Comparison of ENCODE assay signal across 31 cellular contexts in the genomic region with DNA sequence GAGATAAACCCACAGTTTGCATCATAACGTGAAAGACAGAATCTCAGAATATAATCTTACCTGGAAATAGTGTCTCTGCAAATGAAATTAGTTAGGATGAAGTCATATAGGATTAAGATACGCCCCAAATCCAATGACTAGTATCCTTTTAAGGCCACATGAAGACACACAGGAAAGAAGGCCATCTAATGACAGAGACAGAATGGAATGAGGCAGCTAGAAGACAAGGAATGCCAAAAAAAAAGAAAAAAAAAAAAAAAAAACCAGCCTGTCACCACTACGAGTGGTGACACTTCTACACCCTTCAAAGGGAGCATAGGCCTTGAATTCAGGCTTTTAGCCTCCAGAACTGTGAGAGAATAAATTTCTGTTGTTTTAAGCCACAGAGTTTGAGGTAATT.
"Had no signal": no experiment of that assay in that cellular context is flagged by ENCODE, and none has a peak within 500 bp of the region (broad histone marks: within the 10 kb centered on the region; RNA-seq: fewer than 3 reads in every experiment).

No MANE protein-coding gene starts in this region.

- H3K9me3 ChIP-seq: ascending aorta, body of pancreas, SJSA1 had no signal

- H3K27ac ChIP-seq: ascending aorta, body of pancreas, SJSA1 had no signal

- H3K4me1 ChIP-seq: SJSA1 had no signal

- H3K27ac Mint-ChIP-seq: activated CD4-positive, alpha-beta T cell treated with anti-CD3 and anti-CD28 coated beads, Interleukin-2, amount 10 ng/mL, durations not matched to agents 24 days and 14 days; activated CD8-positive, alpha-beta memory T cell treated with anti-CD3 and anti-CD28 coated beads, Interleukin-2, amount 10 ng/mL, durations not matched to agents 7 days and 5 days; activated naive CD4-positive, alpha-beta T cell treated with anti-CD3 and anti-CD28 coated beads, Interleukin-2, amount 50 U/mL, for 72 hours; activated naive CD8-positive, alpha-beta T cell treated with anti-CD3 and anti-CD28 coated beads, Interleukin-2, amount 50 U/mL, for 24 hours; activated T-cell treated with anti-CD3 and anti-CD28 coated beads, Interleukin-2, amount 50 U/mL, for 24 hours; activated T-helper 1 cell treated with anti-CD3 and anti-CD28 coated beads, Interleukin-12 subunit alpha, Interleukin-12 subunit beta, Interleukin-2, Interleukin-4 antibody, amounts not matched to agents 30 ng/mL and 10 ng/mL and 1 ng/mL, durations not matched to agents 14 hours and 24 hours and 36 hours; T-helper 1 cell treated with Interleukin-12 subunit alpha and Interleukin-12 subunit beta and Interleukin-4 antibody, amounts not matched to agents 30 μg/mL and 1 μg/mL, for 36 hours; WTC11 had no signal

- H3K4me1 Mint-ChIP-seq: activated CD4-positive, alpha-beta T cell treated with anti-CD3 and anti-CD28 coated beads, Interleukin-2, amount 10 ng/mL, durations not matched to agents 24 days and 14 days; activated naive CD8-positive, alpha-beta T cell treated with anti-CD3 and anti-CD28 coated beads, Interleukin-2, amount 50 U/mL, for 24 hours had no signal

- H3K36me3 ChIP-seq: ascending aorta, SJSA1 had no signal

- H3K27me3 ChIP-seq: ascending aorta, body of pancreas, SJSA1 had no signal

- ATAC-seq: activated CD8-positive, alpha-beta memory T cell treated with anti-CD3 and anti-CD28 coated beads, Interleukin-2, amount 10 ng/mL, durations not matched to agents 7 days and 5 days; activated naive CD4-positive, alpha-beta T cell treated with anti-CD3 and anti-CD28 coated beads, Interleukin-2, amount 50 U/mL, for 72 hours; activated naive CD8-positive, alpha-beta T cell treated with anti-CD3 and anti-CD28 coated beads, Interleukin-2, amount 50 U/mL, for 24 hours; body of pancreas; Panc1; SK-N-SH treated with all-trans-retinoic acid at 6 μM for 48 hours; WTC11 had no signal

- H3K9me3 Mint-ChIP-seq: activated CD4-positive, alpha-beta T cell treated with anti-CD3 and anti-CD28 coated beads, Interleukin-2, amount 10 ng/mL, durations not matched to agents 24 days and 14 days; activated naive CD4-positive, alpha-beta T cell treated with anti-CD3 and anti-CD28 coated beads, Interleukin-2, amount 50 U/mL, for 72 hours; activated naive CD8-positive, alpha-beta T cell treated with anti-CD3 and anti-CD28 coated beads, Interleukin-2, amount 50 U/mL, for 24 hours; activated T-helper 1 cell treated with anti-CD3 and anti-CD28 coated beads, Interleukin-12 subunit alpha, Interleukin-12 subunit beta, Interleukin-2, Interleukin-4 antibody, amounts not matched to agents 30 ng/mL and 10 ng/mL and 1 ng/mL, durations not matched to agents 14 hours and 24 hours and 36 hours had no signal

- DNase-seq: activated CD4-positive, alpha-beta T cell treated with anti-CD3 and anti-CD28 coated beads for 1 hour; activated CD4-positive, alpha-beta T cell treated with anti-CD3 and anti-CD28 coated beads, Interleukin-2, amount 10 ng/mL, durations not matched to agents 24 days and 14 days; activated CD4-positive, alpha-beta T cell treated with anti-CD3 and anti-CD28 coated beads, Interleukin-2, amount 50 U/mL, for 48 hours; activated CD8-positive, alpha-beta memory T cell treated with anti-CD3 and anti-CD28 coated beads, Interleukin-2, amount 10 ng/mL, durations not matched to agents 7 days and 5 days; activated effector memory CD4-positive, alpha-beta T cell treated with Interleukin-2 at 50 U/mL for 16 hours; activated naive CD4-positive, alpha-beta T cell; activated naive CD8-positive, alpha-beta T cell treated with anti-CD3 and anti-CD28 coated beads, Interleukin-2, amount 50 U/mL, for 24 hours; activated T-cell treated with anti-CD3 and anti-CD28 coated beads, Interleukin-2, amount 50 U/mL, for 24 hours; amniotic stem cell; body of pancreas; central memory CD4-positive, alpha-beta T cell; NCI-H1092 treated with DMSO at 0.1 percent for 48 hours; NCI-H1417 treated with DMSO at 0.1 percent for 48 hours; NCI-H1694; NCI-H2029; NCI-H2107; NCI-H2171 treated with DMSO at 0.1 percent for 48 hours; NCI-H345; NCI-H510A; NCI-H526 treated with DMSO at 0.1 percent for 48 hours; NCI-H82; OCI-M1; SHP77 had no signal

- H3K4me3 ChIP-seq: ascending aorta, body of pancreas, SJSA1 had no signal

- H3K4me3 Mint-ChIP-seq: activated CD4-positive, alpha-beta T cell treated with anti-CD3 and anti-CD28 coated beads, Interleukin-2, amount 10 ng/mL, durations not matched to agents 24 days and 14 days; activated CD8-positive, alpha-beta memory T cell treated with anti-CD3 and anti-CD28 coated beads, Interleukin-2, amount 10 ng/mL, durations not matched to agents 7 days and 5 days; activated naive CD8-positive, alpha-beta T cell treated with anti-CD3 and anti-CD28 coated beads, Interleukin-2, amount 50 U/mL, for 24 hours; activated T-cell treated with anti-CD3 and anti-CD28 coated beads, Interleukin-2, amount 50 U/mL, for 24 hours; activated T-helper 1 cell treated with anti-CD3 and anti-CD28 coated beads, Interleukin-12 subunit alpha, Interleukin-12 subunit beta, Interleukin-2, Interleukin-4 antibody, amounts not matched to agents 30 ng/mL and 10 ng/mL and 1 ng/mL, durations not matched to agents 14 hours and 24 hours and 36 hours; T-helper 1 cell treated with Interleukin-12 subunit alpha and Interleukin-12 subunit beta and Interleukin-4 antibody, amounts not matched to agents 30 μg/mL and 1 μg/mL, for 36 hours; WTC11 had no signal
